In the genomic region with DNA sequence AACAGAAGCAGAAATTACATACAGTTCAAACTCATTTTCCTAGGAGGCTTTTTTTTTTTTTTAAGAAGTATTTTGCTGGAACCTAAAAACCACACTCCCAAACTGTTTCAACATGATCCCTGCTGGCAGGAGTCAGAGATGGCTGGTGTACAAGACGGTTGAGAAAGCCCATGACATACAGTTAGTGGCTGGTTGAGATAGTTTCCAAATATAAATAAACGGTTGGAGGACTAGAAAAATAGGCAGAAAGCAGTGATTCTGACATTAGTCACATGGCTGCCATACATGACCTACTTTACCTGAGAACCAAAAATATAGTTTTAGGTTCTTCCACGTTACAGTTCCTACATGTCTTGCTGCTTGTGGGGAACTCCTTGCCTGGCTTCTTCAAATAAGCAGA, we compare ENCODE assay signal across 12 cellular contexts. TPM values are rescaled to one million over a fixed set of nuclear protein-coding genes. Genes with fewer than 3 reads are reported as not detected.
DNase-seq lines count a peak whose midpoint lies in the region; ATAC-seq and TF ChIP-seq lines count a peak whose summit lies in the region.
"Had no signal": no experiment of that assay in that cellular context is flagged by ENCODE, and none has a peak within 500 bp of the region (broad histone marks: within the 10 kb centered on the region; RNA-seq: fewer than 3 reads in every experiment).

No MANE protein-coding gene starts in this region.

- CTCF ChIA-PET in Caco-2 (lab: Charles Lee) = interaction anchor here (0.7 kb wide), 1 partner anchor 262 kb away, joined by 4 read pairs; no protein-coding TSS in a partner anchor

- WGBS in gastroesophageal sphincter (ENCODE audit: low coverage in 1 of 2), 2 donors = 32 to 55% methylated on average over 3 of the region's 3 CpGs

- no TSS peak for BruUV-seq in Caco-2 (replicated peaks; lab: Mats Ljungman, UMichigan)

- no peak for TF ChIP-seq CTCF in gastroesophageal sphincter (IDR thresholded peaks at IDR 0.05)
- TF ChIP-seq CTCF in Caco-2 (IDR thresholded peaks at IDR 0.05; ENCODE audit: insufficient read depth in 1 of 2, low read depth in 1 of 2, low read length in 1 of 2, severe bottlenecking in 1 of 2, unreplicated experiment in 1 of 2) = no peak

- H3K27me3 ChIP-seq in SJSA1 (replicated peaks) (no peaks in the 10 kb centered on the region), gastroesophageal sphincter (peaks cover 8% of the 10 kb centered on the region), Caco-2 (replicated peaks; ENCODE audit: control insufficient read depth, insufficient read depth, low read length) (no peaks in the 10 kb centered on the region)
- H3K27me3 ChIP-seq: dorsolateral prefrontal cortex had no signal

- H3K36me3 Mint-ChIP-seq in Caco-2 (ENCODE audit: insufficient read depth, unreplicated experiment) = peaks cover 8% of the 10 kb centered on the region

- H3K36me3 ChIP-seq in SJSA1 (no peaks in the 10 kb centered on the region), gastroesophageal sphincter (no peaks in the 10 kb centered on the region), Caco-2 (ENCODE audit: control insufficient read depth, insufficient read depth, low read length) (no peaks in the 10 kb centered on the region)

- intact Hi-C loops in Caco-2 (cut with micrococcal nuclease; ENCODE audit: unreplicated experiment) = no loop called here

- no peak for TF ChIP-seq POLR2A in gastroesophageal sphincter (IDR thresholded peaks at IDR 0.05)

- H3K27ac Mint-ChIP-seq in Caco-2 (ENCODE audit: unreplicated experiment) = no peak overlapping the region

- no peaks in the 10 kb centered on the region for H3K9me3 Mint-ChIP-seq in Caco-2 (ENCODE audit: unreplicated experiment)

- H3K4me3 Mint-ChIP-seq in Caco-2 (ENCODE audit: unreplicated experiment) = no peak overlapping the region
- H3K4me3 Mint-ChIP-seq: H9 had no signal

- POLR2A ChIA-PET in Caco-2 (lab: Charles Lee) = no interaction called here

- H3K9me3 ChIP-seq in SJSA1 (replicated peaks) (no peaks in the 10 kb centered on the region), gastroesophageal sphincter (no peaks in the 10 kb centered on the region), Caco-2 (no peaks in the 10 kb centered on the region)

- no peaks in the 10 kb centered on the region for H3K27me3 Mint-ChIP-seq in Caco-2 (ENCODE audit: insufficient read depth, unreplicated experiment)

- H3K4me3 ChIP-seq in SJSA1 = no peak overlapping the region
- H3K4me3 ChIP-seq in gastroesophageal sphincter = no peak overlapping the region
- H3K4me3 ChIP-seq in Caco-2 (ENCODE audit: low read depth, low read length) = no peak overlapping the region
- H3K4me3 ChIP-seq: dorsolateral prefrontal cortex had no signal

- peak; percentile 91 for DNase-seq in GM04503 (ENCODE audit: low read depth)
- DNase-seq in SJSA1 (ENCODE audit: low read depth in 1 of 2, low spot score in 2 of 2) = peak; percentile 51 to 58
- peak; percentile 61 for DNase-seq in smooth muscle cell of the brain vasculature (ENCODE audit: low read depth, low spot score)
- DNase-seq in anterior cingulate cortex (lab: John Stamatoyannopoulos, UW) = no peak
- no peak for DNase-seq in NK-92 treated with Interleukin-12 subunit alpha and Interleukin-12 subunit beta, amount 100 ng/mL, for 24 hours (lab: John Stamatoyannopoulos, UW)
- DNase-seq in Caco-2 = no peak
- no peak for DNase-seq in stimulated activated CD4-positive, alpha-beta T cell treated with anti-CD3 and anti-CD28 coated beads, Interleukin-4, amount 100 ng/mL, for 4 hours
- DNase-seq: activated T-cell treated with anti-CD3 and anti-CD28 coated beads for 4 hours, H9, T-helper 2 cell had no signal

- no peak for TF ChIP-seq EP300 in gastroesophageal sphincter (IDR thresholded peaks at IDR 0.05)

- H3K4me1 ChIP-seq in SJSA1 (replicated peaks) (peaks cover 59% of the 10 kb centered on the region), gastroesophageal sphincter (peaks cover 0 to 30% (median 0%) of the 10 kb centered on the region in 3 donors), Caco-2 (peaks cover 25% of the 10 kb centered on the region)

- peak; percentile 64 for ATAC-seq in gastroesophageal sphincter

- peaks cover 38% of the 10 kb centered on the region for H3K4me1 Mint-ChIP-seq in Caco-2 (ENCODE audit: low read depth, unreplicated experiment)

- H3K27ac ChIP-seq in SJSA1 (0 out of 2 replicates have a peak overlapping the region, but pooled peaks have one; percentile 2), gastroesophageal sphincter (peak overlapping the region in 1 of 4 donors; percentile 15)

RNA-seq across cellular contexts. Expression of a gene that starts 31.7 kb away (rescaled TPM):
- total RNA-seq in SJSA1 (2014; rRNA removed; shearing (Covaris generic)) = 445 and 523 TPM in 2 replicates
- total RNA-seq in gastroesophageal sphincter (10 to 100 TPM in 1 of 4 donors, 1 to 10 TPM in 2, under 1 TPM in 1; 0.31 to 12.9 (median 5.5) TPM), Caco-2 (2022) (73.5 and 78.1 TPM in 2 replicates)

Comparison
In these comparisons a context has a peak if more than half of its experiments do, and no peak if none do; other contexts are left out.
1. DNase-seq: peak in GM04503 (single experiment), SJSA1 (2 of 2) and smooth muscle cell of the brain vasculature (single experiment); none in anterior cingulate cortex (0 of 58), NK-92 treated with Interleukin-12 subunit alpha and Interleukin-12 subunit beta, amount 100 ng/mL, for 24 hours (single experiment), Caco-2 (0 of 2) and stimulated activated CD4-positive, alpha-beta T cell treated with anti-CD3 and anti-CD28 coated beads, Interleukin-4, amount 100 ng/mL, for 4 hours (0 of 2).